ENCODE assay signal across 19 cellular contexts in the genomic region with DNA sequence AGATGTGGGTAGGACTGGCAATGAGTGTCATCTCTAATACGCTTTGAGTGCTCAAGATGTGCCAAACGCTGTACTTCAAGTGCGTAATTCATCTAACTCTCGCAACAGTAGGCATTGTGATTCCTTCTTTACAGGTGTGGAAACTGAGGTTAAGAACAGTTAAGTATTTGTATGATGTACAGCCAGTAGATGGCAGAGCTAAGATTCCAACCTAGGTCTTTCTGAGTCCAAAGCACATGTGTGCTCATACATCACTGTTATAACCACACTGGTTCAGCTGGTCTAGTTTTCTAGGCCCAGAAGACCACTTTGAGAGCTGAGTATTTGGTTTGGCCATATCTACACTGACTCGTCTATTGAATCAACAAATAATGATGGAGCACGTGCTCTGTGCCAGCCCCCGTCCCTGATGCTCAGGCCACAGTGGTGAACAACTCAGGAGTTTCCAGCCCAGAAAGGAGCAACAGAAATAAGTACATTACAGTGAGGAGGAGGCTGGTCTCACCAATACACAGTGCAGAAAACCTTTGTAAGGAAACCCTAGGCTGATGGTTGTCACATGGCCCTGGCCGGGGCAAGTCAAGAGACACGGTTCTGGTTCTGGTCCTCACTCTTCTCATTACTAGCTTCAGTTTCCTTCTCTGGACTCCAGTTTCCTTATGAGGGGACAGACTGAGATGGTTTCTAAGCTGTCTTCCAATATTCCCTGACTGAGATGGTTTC.
DNase-seq lines count a peak whose midpoint lies in the region; ATAC-seq and TF ChIP-seq lines count a peak whose summit lies in the region.
"Had no signal": no experiment of that assay in that cellular context is flagged by ENCODE, and none has a peak within 500 bp of the region (broad histone marks: within the 10 kb centered on the region; RNA-seq: fewer than 3 reads in every experiment).

No MANE protein-coding gene starts in this region.

- H3K4me1 Mint-ChIP-seq in HFFc6 (ENCODE audit: low read depth), result peaks cover 13% of the 10 kb centered on the region
- H3K4me1 Mint-ChIP-seq: neural crest cell had no signal

- no peaks in the 10 kb centered on the region for H3K9me3 ChIP-seq in effector memory CD4-positive, alpha-beta T cell (ENCODE audit: control insufficient read depth, low read length)
- H3K9me3 ChIP-seq in left lung, result no peaks in the 10 kb centered on the region
- H3K9me3 ChIP-seq: gastrocnemius medialis, spleen, thyroid gland had no signal

- intact Hi-C loops in left lung (cut with DNase I), result no loop called here

- H3K27ac Mint-ChIP-seq in HFFc6, result no peak overlapping the region
- H3K27ac Mint-ChIP-seq: activated CD4-positive, alpha-beta memory T cell treated with anti-CD3 and anti-CD28 coated beads for 36 hours; T-helper 1 cell treated with Interleukin-12 subunit alpha and Interleukin-12 subunit beta and Interleukin-4 antibody, amounts not matched to agents 30 μg/mL and 1 μg/mL, for 36 hours had no signal

- no peaks in the 10 kb centered on the region for H3K36me3 ChIP-seq in BJ (ENCODE audit: control insufficient read depth, insufficient read depth, low read length)
- H3K36me3 ChIP-seq in effector memory CD4-positive, alpha-beta T cell (ENCODE audit: control insufficient read depth, insufficient read depth, low read length), result no peaks in the 10 kb centered on the region
- H3K36me3 ChIP-seq in left lung, result no peaks in the 10 kb centered on the region
- H3K36me3 ChIP-seq: gastrocnemius medialis, spleen, thyroid gland had no signal

- no peak overlapping the region for H3K27ac ChIP-seq in effector memory CD4-positive, alpha-beta T cell (ENCODE audit: insufficient read depth, low read length, poor library complexity, severe bottlenecking)
- no peak overlapping the region for H3K27ac ChIP-seq in left lung
- H3K27ac ChIP-seq: gastrocnemius medialis, spleen, thyroid gland had no signal

- ATAC-seq in GM21526 (IDR thresholded peaks at IDR 0.05; ENCODE audit: low FRiP score, unreplicated experiment) (no peak), left lung (no peak), GM18867 (IDR thresholded peaks at IDR 0.05; ENCODE audit: unreplicated experiment) (no peak)
- ATAC-seq: gastrocnemius medialis, GM12878 had no signal

- no peak overlapping the region for H3K4me3 Mint-ChIP-seq in HFFc6
- H3K4me3 Mint-ChIP-seq: activated CD4-positive, alpha-beta memory T cell treated with anti-CD3 and anti-CD28 coated beads for 36 hours; neural crest cell; T-helper 1 cell treated with Interleukin-12 subunit alpha and Interleukin-12 subunit beta and Interleukin-4 antibody, amounts not matched to agents 30 μg/mL and 1 μg/mL, for 36 hours had no signal

- POLR2A ChIA-PET in BJ (lab: Charles Lee), result no interaction called here

- peaks cover 1% of the 10 kb centered on the region for H3K27me3 Mint-ChIP-seq in HFFc6 (ENCODE audit: insufficient read depth)
- H3K27me3 Mint-ChIP-seq: activated CD4-positive, alpha-beta memory T cell treated with anti-CD3 and anti-CD28 coated beads for 36 hours had no signal

- no peaks in the 10 kb centered on the region for H3K36me3 Mint-ChIP-seq in HFFc6 (ENCODE audit: low read depth)
- H3K36me3 Mint-ChIP-seq: activated CD4-positive, alpha-beta memory T cell treated with anti-CD3 and anti-CD28 coated beads for 36 hours had no signal

- CTCF ChIA-PET in BJ (lab: Yijun Ruan, JAX), result interaction anchor here (0.6 to 5.3 kb wide), 7 partner anchors 10 to 357 kb away, joined by 3 to 51 read pairs (median 5); no protein-coding TSS in a partner anchor

- H3K9me3 Mint-ChIP-seq in HFFc6, result no peaks in the 10 kb centered on the region
- H3K9me3 Mint-ChIP-seq: activated CD4-positive, alpha-beta memory T cell treated with anti-CD3 and anti-CD28 coated beads for 36 hours; neural crest cell; T-helper 1 cell treated with Interleukin-12 subunit alpha and Interleukin-12 subunit beta and Interleukin-4 antibody, amounts not matched to agents 30 μg/mL and 1 μg/mL, for 36 hours had no signal

- no peak overlapping the region for H3K4me3 ChIP-seq in BJ (ENCODE audit: low read depth, low read length)
- no peak overlapping the region for H3K4me3 ChIP-seq in effector memory CD4-positive, alpha-beta T cell (ENCODE audit: insufficient read depth, low read depth, low read length, poor library complexity, severe bottlenecking)
- H3K4me3 ChIP-seq in left lung, result no peak overlapping the region
- H3K4me3 ChIP-seq: gastrocnemius medialis, GM12878, spleen, thyroid gland had no signal

- DNase-seq in BJ (ENCODE audit: low read depth) (no peak), HFFc6 (no peak), amniotic epithelial cell (ENCODE audit: low read depth) (peak; percentile 21), islet precursor cell (peak; percentile 38), left lung (no peak)
- no peak for DNase-seq in effector memory CD4-positive, alpha-beta T cell
- DNase-seq: activated CD4-positive, alpha-beta memory T cell treated with anti-CD3 and anti-CD28 coated beads for 36 hours; COR-L47; gastrocnemius medialis; H7; kidney glomerular epithelial cell; NCI-H2029; spleen; thyroid gland had no signal

- no peaks in the 10 kb centered on the region for H3K27me3 ChIP-seq in BJ (ENCODE audit: control insufficient read depth, insufficient read depth, low read length)
- no peaks in the 10 kb centered on the region for H3K27me3 ChIP-seq in effector memory CD4-positive, alpha-beta T cell (replicated peaks; ENCODE audit: control insufficient read depth, insufficient read depth, low read length, poor library complexity, severe bottlenecking)
- no peaks in the 10 kb centered on the region for H3K27me3 ChIP-seq in left lung
- H3K27me3 ChIP-seq: gastrocnemius medialis, thyroid gland had no signal

- TF ChIP-seq CTCF in BJ (IDR thresholded peaks at IDR 0.05; ENCODE audit: insufficient read depth, low read depth, low read length) (peak; percentile 16; the same call in 1 of the 2 replicates), HFFc6 (IDR thresholded peaks at IDR 0.05) (peak; percentile 63), left lung (IDR thresholded peaks at IDR 0.05) (no peak)

- H3K4me1 ChIP-seq in effector memory CD4-positive, alpha-beta T cell (ENCODE audit: control insufficient read depth, insufficient read depth, low read length, poor library complexity, severe bottlenecking), result no peaks in the 10 kb centered on the region
- H3K4me1 ChIP-seq in left lung, result no peaks in the 10 kb centered on the region
- H3K4me1 ChIP-seq: gastrocnemius medialis, thyroid gland had no signal

Comparison
In these comparisons a context has a peak if more than half of its experiments do, and no peak if none do; other contexts are left out.
1. DNase-seq: peak in amniotic epithelial cell (single experiment) and islet precursor cell (single experiment); none in BJ (single experiment), HFFc6 (single experiment), effector memory CD4-positive, alpha-beta T cell (0 of 3) and left lung (0 of 2).
2. CTCF ChIP-seq: peak in BJ (single experiment) and HFFc6 (single experiment); none in left lung (0 of 2).